Comparison of ENCODE assay signal across 8 cellular contexts in the genomic region with DNA sequence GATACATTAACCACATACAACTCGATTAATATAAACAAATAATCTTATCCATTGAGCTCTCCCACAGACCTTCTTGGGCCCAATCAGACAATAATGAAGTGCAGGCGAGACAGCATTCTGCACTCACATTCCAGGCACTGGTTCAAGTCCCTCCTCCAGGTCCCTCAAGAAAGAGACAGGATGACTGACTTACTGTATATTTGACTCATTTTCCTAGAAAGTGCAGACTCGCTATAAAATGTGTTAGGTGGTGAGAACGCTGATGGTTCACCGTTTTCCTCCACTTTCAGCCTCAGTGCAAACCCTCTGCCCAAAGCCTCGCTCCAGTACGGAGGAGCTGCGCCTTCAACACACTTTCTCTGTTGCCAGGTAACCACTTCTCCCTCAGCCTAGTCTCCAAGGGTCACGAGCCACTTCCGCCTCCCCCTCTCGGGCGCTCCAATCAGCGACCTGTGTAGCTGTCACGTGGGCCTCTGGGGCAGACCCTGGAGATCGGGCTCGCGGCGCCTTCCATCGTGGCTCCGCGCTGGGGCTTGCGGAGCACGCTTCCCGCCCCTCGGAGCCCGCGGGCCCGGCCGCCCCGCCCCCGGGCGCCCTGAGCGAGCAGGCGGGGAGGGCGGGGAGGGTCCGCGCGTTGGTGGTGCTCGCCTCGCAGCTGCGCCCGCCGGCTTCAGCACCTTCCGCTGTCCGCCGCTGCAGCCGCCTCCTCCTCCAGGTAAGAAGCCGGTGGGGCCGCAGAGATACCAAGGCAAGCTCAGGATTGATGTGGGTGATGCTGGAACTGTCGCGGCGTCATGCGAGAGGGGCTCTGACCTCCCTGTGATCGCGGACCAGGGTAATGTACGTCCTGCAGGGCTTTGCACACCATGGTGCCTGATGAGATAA. TPM values are rescaled to one million over a fixed set of nuclear protein-coding genes. Genes with fewer than 3 reads are reported as not detected.
DNase-seq lines count a peak whose midpoint lies in the region; ATAC-seq and TF ChIP-seq lines count a peak whose summit lies in the region.

A gene (plus strand): TSS at position 477 of the 885 bp plus-strand sequence. CDS start 45,740 bp downstream, outside the sequence.

- peaks cover 10% of the 10 kb centered on the region; the same call in 1 of the 2 replicates for H3K4me1 ChIP-seq in GM23338 (ENCODE audit: insufficient read depth)

- no peaks in the 10 kb centered on the region for H3K27me3 ChIP-seq in GM23338 (ENCODE audit: insufficient read depth)
- H3K27me3 ChIP-seq in neural cell (ENCODE audit: insufficient read depth, low read depth, low read length): no peaks in the 10 kb centered on the region

- H3K9me2 ChIP-seq in GM23338 (ENCODE audit: insufficient read depth): no peaks in the 10 kb centered on the region
- no peaks in the 10 kb centered on the region for H3K9me2 ChIP-seq in neural cell (ENCODE audit: insufficient read depth, low read length)

- no peaks in the 10 kb centered on the region for H3K79me2 ChIP-seq in GM23338 (replicated peaks; ENCODE audit: insufficient read depth)
- peaks cover 23% of the 10 kb centered on the region for H3K79me2 ChIP-seq in neural cell (replicated peaks; ENCODE audit: insufficient read depth, low read length)

- DNase-seq in DMS79 treated with DMSO at 0.1 percent for 48 hours (lab: John Stamatoyannopoulos, UW) (peak; percentile 81), GM23338 (ENCODE audit: low spot score) (peak; percentile 99), M059J (ENCODE audit: low read depth) (peak; percentile 92), fibroblast of villous mesenchyme (ENCODE audit: low read depth) (peak; percentile 30)
- peak; percentile 25 for DNase-seq in activated effector memory CD4-positive, alpha-beta T cell treated with Interleukin-2 at 50 U/mL for 16 hours
- DNase-seq in stimulated activated naive CD8-positive, alpha-beta T cell treated with anti-CD3 and anti-CD28 coated beads, Interleukin-15, Interleukin-2, amounts not matched to agents 100 U/mL and 50 U/mL, for 24 hours: peak; percentile 79

- peaks cover 10% of the 10 kb centered on the region; the same call in 2 of the 3 replicates for H3K4me1 Mint-ChIP-seq in GM23338

- H3K27ac Mint-ChIP-seq in GM23338: peak within 1 kb of the TSS; percentile 93

- no peaks in the 10 kb centered on the region for H3K36me3 Mint-ChIP-seq in GM23338 (ENCODE audit: low read depth)

- TF ChIP-seq EP300 in neural cell (conservative IDR thresholded peaks at IDR 0.05; ENCODE audit: poor library complexity, severe bottlenecking): peak; percentile 59

- no peaks in the 10 kb centered on the region for H3K36me3 ChIP-seq in GM23338 (ENCODE audit: insufficient read depth)
- no peaks in the 10 kb centered on the region for H3K36me3 ChIP-seq in neural cell (ENCODE audit: insufficient read depth, low read length)

- peak within 1 kb of the TSS; percentile 99 for H3K4me3 Mint-ChIP-seq in GM23338

- H3F3A ChIP-seq in GM23338 (replicated peaks; ENCODE audit: low read depth) (0 out of 2 replicates have a peak, but pooled peaks cover 5% of the 10 kb centered on the region), neural cell (ENCODE audit: insufficient read depth, low read length, poor library complexity, severe bottlenecking) (no peaks in the 10 kb centered on the region)

- no peaks in the 10 kb centered on the region for H4K20me1 ChIP-seq in GM23338 (replicated peaks; ENCODE audit: insufficient read depth)
- H4K20me1 ChIP-seq in neural cell (ENCODE audit: insufficient read depth): no peaks in the 10 kb centered on the region

- TF ChIP-seq POLR2A in Raji (IDR thresholded peaks at IDR 0.05; ENCODE audit: insufficient read depth, low read depth, low read length): peak; percentile 46

- peak; percentile 99 for ATAC-seq in GM23338
- ATAC-seq in stimulated activated naive CD8-positive, alpha-beta T cell treated with anti-CD3 and anti-CD28 coated beads, Interleukin-15, Interleukin-2, amounts not matched to agents 100 U/mL and 50 U/mL, for 24 hours: peak; percentile 100

- no peaks in the 10 kb centered on the region for H3K9me3 ChIP-seq in neural cell (ENCODE audit: low read length)

- TF ChIP-seq RAD21 in neural cell (conservative IDR thresholded peaks at IDR 0.05): no peak

- H3K27me3 Mint-ChIP-seq in GM23338 (ENCODE audit: insufficient read depth, low read depth, poor library complexity): no peaks in the 10 kb centered on the region

- H3K4me3 ChIP-seq in GM23338 (peak within 1 kb of the TSS; percentile 77), fibroblast of villous mesenchyme (ENCODE audit: low read depth, low read length) (peak within 1 kb of the TSS; percentile 37), neural cell (ENCODE audit: low read length) (peak within 1 kb of the TSS; percentile 87)

- peak within 1 kb of the TSS; percentile 78 for H3K9ac ChIP-seq in neural cell (ENCODE audit: low read length)

- no peaks in the 10 kb centered on the region for H3K9me3 Mint-ChIP-seq in GM23338

- H3K27ac ChIP-seq in GM23338 (ENCODE audit: low read depth) (no peak within 1 kb of the TSS), neural cell (ENCODE audit: low read length) (peak within 1 kb of the TSS; percentile 84)

- H2AFZ ChIP-seq in GM23338 (peak within 1 kb of the TSS; percentile 99), neural cell (ENCODE audit: low read depth, low read length) (peak within 1 kb of the TSS; percentile 61)

- TF ChIP-seq CTCF in GM23338 (conservative IDR thresholded peaks at IDR 0.05; ENCODE audit: low read depth in 2 of 2): no peak
- TF ChIP-seq CTCF in fibroblast of villous mesenchyme (IDR thresholded peaks at IDR 0.05; ENCODE audit: insufficient read depth, low read depth, low read length): no peak
- TF ChIP-seq CTCF in neural cell (IDR thresholded peaks at IDR 0.05; ENCODE audit: poor library complexity, severe bottlenecking): peak; percentile 21

- H3K4me2 ChIP-seq in GM23338: peak within 1 kb of the TSS; percentile 87
- peak within 1 kb of the TSS; percentile 77 for H3K4me2 ChIP-seq in neural cell (ENCODE audit: low read length)

TF ChIP-seq in GM23338, 12 proteins besides CTCF, POLR2A, EP300 and RAD21 (continues in another document):
- peak; percentile 62 for TF ChIP-seq POLR2AphosphoS5 (IDR thresholded peaks at IDR 0.05; ENCODE audit: low read depth)

TF ChIP-seq in neural cell, 6 proteins besides CTCF, POLR2A, EP300 and RAD21:
- TF ChIP-seq EZH2 (IDR thresholded peaks at IDR 0.05; ENCODE audit: borderline replicate concordance, insufficient read depth, low read length, poor library complexity, severe bottlenecking) (no peak), MXI1 (conservative IDR thresholded peaks at IDR 0.05; ENCODE audit: poor library complexity, severe bottlenecking) (peak; percentile 96), SMC3 (conservative IDR thresholded peaks at IDR 0.05; ENCODE audit: poor library complexity) (peak; percentile 57), TAF1 (IDR thresholded peaks at IDR 0.05; ENCODE audit: low read depth) (no peak), POLR2AphosphoS5 (IDR thresholded peaks at IDR 0.05) (peak; percentile 69)
- TF ChIP-seq, protein P1, sequence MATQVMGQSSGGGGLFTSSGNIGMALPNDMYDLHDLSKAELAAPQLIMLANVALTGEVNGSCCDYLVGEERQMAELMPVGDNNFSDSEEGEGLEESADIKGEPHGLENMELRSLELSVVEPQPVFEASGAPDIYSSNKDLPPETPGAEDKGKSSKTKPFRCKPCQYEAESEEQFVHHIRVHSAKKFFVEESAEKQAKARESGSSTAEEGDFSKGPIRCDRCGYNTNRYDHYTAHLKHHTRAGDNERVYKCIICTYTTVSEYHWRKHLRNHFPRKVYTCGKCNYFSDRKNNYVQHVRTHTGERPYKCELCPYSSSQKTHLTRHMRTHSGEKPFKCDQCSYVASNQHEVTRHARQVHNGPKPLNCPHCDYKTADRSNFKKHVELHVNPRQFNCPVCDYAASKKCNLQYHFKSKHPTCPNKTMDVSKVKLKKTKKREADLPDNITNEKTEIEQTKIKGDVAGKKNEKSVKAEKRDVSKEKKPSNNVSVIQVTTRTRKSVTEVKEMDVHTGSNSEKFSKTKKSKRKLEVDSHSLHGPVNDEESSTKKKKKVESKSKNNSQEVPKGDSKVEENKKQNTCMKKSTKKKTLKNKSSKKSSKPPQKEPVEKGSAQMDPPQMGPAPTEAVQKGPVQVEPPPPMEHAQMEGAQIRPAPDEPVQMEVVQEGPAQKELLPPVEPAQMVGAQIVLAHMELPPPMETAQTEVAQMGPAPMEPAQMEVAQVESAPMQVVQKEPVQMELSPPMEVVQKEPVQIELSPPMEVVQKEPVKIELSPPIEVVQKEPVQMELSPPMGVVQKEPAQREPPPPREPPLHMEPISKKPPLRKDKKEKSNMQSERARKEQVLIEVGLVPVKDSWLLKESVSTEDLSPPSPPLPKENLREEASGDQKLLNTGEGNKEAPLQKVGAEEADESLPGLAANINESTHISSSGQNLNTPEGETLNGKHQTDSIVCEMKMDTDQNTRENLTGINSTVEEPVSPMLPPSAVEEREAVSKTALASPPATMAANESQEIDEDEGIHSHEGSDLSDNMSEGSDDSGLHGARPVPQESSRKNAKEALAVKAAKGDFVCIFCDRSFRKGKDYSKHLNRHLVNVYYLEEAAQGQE (IDR thresholded peaks at IDR 0.05; ENCODE audit: borderline replicate concordance): peak; percentile 60
TF ChIP-seq in neural cell: peak in this region for 4.

RNA-seq across cellular contexts. Expression of the gene that starts here (rescaled TPM):
- total RNA-seq in GM23338 (2014; rRNA removed; shearing (Covaris generic)): 4.3 and 4.7 TPM in 2 replicates
- polyA plus RNA-seq in GM23338 (2016; fragmentation: Nextera tagmentation; extraction: Ambion mirVana): 1.7 and 1.9 TPM in 2 replicates
- total RNA-seq in M059J (2014; rRNA removed; shearing (Covaris generic)): 0.86 and 1.1 TPM in 2 replicates
- total RNA-seq in fibroblast of villous mesenchyme: 0.64 and 0.86 TPM in 2 replicates
- polyA plus RNA-seq in neural cell: 52.9 and 59.1 TPM in 2 replicates
- 70.4 and 76.2 TPM in 2 replicates for polyA minus RNA-seq in neural cell

Comparison
In these comparisons a context has a peak if more than half of its experiments do, and no peak if none do; other contexts are left out.
1. RNA of the gene that starts here (polyA plus RNA-seq): 52.9 to 59.1 TPM in neural cell; 1.7 to 1.9 TPM in GM23338; every median in the first group is over 10 times any median in the second.
2. Peak in DNase-seq and H3K4me3 ChIP-seq in fibroblast of villous mesenchyme; RNA of the gene not detected or under 1 TPM.
3. DNase-seq: peak in every context shown above with its lines; median percentile 99 in GM23338; 92 in M059J; 81 in DMS79 treated with DMSO at 0.1 percent for 48 hours; 79 in stimulated activated naive CD8-positive, alpha-beta T cell treated with anti-CD3 and anti-CD28 coated beads, Interleukin-15, Interleukin-2, amounts not matched to agents 100 U/mL and 50 U/mL, for 24 hours; 30 in fibroblast of villous mesenchyme; 25 in activated effector memory CD4-positive, alpha-beta T cell treated with Interleukin-2 at 50 U/mL for 16 hours.
4. H3K4me3 ChIP-seq: peak in every context shown above with its lines; median percentile 87 in neural cell; 77 in GM23338; 37 in fibroblast of villous mesenchyme.